In genomic region chr3:190183121-190183520, GRCh38 we compare ENCODE assay signal across 8 cellular contexts.
A peak's percentile ranks its signal among the peaks of the same experiment; 100 is the strongest.
DNase-seq lines count a peak whose midpoint lies in the region; ATAC-seq, FAIRE-seq and TF ChIP-seq lines count a peak whose summit lies in the region.

No MANE protein-coding gene starts in this region.

- TF ChIP-seq EP300 in GM12878 (IDR thresholded peaks at IDR 0.05; ENCODE audit: borderline replicate concordance in 1 of 2, control insufficient read depth in 1 of 2, low read depth in 2 of 2, low read length in 2 of 2): no peak
- TF ChIP-seq EP300 in suprapubic skin (IDR thresholded peaks at IDR 0.05): no peak

- no peak overlapping the region for H2AFZ ChIP-seq in GM12878 (ENCODE audit: control insufficient read depth, low read depth, low read length)

- SMC1A ChIA-PET in GM12878 (lab: Charles Lee; ENCODE audit: uncharacterized antibody, unreplicated experiment): interaction anchor here (0.7 to 1.7 kb wide), 7 partner anchors 9 to 82 kb away, joined by 3 to 7 read pairs (median 4); no protein-coding TSS in a partner anchor

- no peak overlapping the region for H3K9ac ChIP-seq in GM12878 (ENCODE audit: control insufficient read depth, insufficient read depth, low read length)

- H3K9me3 ChIP-seq in GM12878 (replicated peaks; ENCODE audit: control insufficient read depth, insufficient read depth, low read length) (no peaks in the 10 kb centered on the region), suprapubic skin (no peaks in the 10 kb centered on the region)

- WGBS in GM12878 (ENCODE audit: insufficient coverage, insufficient replicate concordance, low lambda C conversion rate, missing lambda C conversion rate): 64% methylated on average over 4 of the region's 4 CpGs
- WGBS in suprapubic skin: 50% methylated on average over 4 of the region's 4 CpGs

- intact Hi-C loops in GM12878 (cut with micrococcal nuclease; ENCODE audit: unreplicated experiment): no loop called here

- RAD21 ChIA-PET in GM12878 (lab: Charles Lee; ENCODE audit: unreplicated experiment): interaction anchor here (0.8 to 1.5 kb wide), 3 partner anchors 63 to 111 kb away, joined by 3 to 5 read pairs (median 3); partner anchors contain the start of gene P3H2

- BruUV-seq in GM12878 (replicated peaks; lab: Mats Ljungman, UMichigan): no TSS peak

- H4K20me1 ChIP-seq in GM12878 (ENCODE audit: control insufficient read depth, insufficient read depth): no peaks in the 10 kb centered on the region

- TF ChIP-seq RAD21 in GM12878 (IDR thresholded peaks at IDR 0.05; ENCODE audit: insufficient read depth, low read depth, low read length): no peak

- peak; percentile 60 for DNase-seq in COR-L47 (lab: John Stamatoyannopoulos, UW)
- DNase-seq in HK-2 (ENCODE audit: unreplicated experiment): peak; percentile 42
- no peak for DNase-seq in GM12878 (ENCODE audit: low read depth, low spot score)
- peak; percentile 60 for DNase-seq in medulla oblongata (ENCODE audit: extremely low spot score)
- DNase-seq in DMS114 treated with DMSO at 0.1 percent for 48 hours (lab: John Stamatoyannopoulos, UW; ENCODE audit: unreplicated experiment): no peak
- no peak for DNase-seq in suprapubic skin (ENCODE audit: low spot score in 2 of 2)
- no peak for DNase-seq in NCI-H2227 treated with DMSO at 0.1 percent for 48 hours (lab: John Stamatoyannopoulos, UW)

- H3K27me3 ChIP-seq in GM12878 (replicated peaks in 1 of 2; ENCODE audit: control insufficient read depth in 2 of 2, insufficient read depth in 2 of 2, low read length in 1 of 2) (no peaks in the 10 kb centered on the region), suprapubic skin (no peaks in the 10 kb centered on the region)

- no peaks in the 10 kb centered on the region for H3K79me2 ChIP-seq in GM12878 (ENCODE audit: control insufficient read depth, insufficient read depth, low read length)

- no peak overlapping the region for H3K4me2 ChIP-seq in GM12878 (ENCODE audit: control insufficient read depth, insufficient read depth)

- H3K27ac ChIP-seq in GM12878 (ENCODE audit: control insufficient read depth, insufficient read depth) (no peak overlapping the region), suprapubic skin (no peak overlapping the region)

- no peak for TF ChIP-seq POLR2A in GM12878 (IDR thresholded peaks at IDR 0.05; ENCODE audit: low read depth, low read length)
- no peak for TF ChIP-seq POLR2A in suprapubic skin (IDR thresholded peaks at IDR 0.05)

- POLR2A ChIA-PET in GM12878 (lab: Charles Lee): interaction anchor here (1.1 kb wide), 1 partner anchor 9 kb away, joined by 3 read pairs; no protein-coding TSS in a partner anchor

- H3K4me1 ChIP-seq in GM12878 (ENCODE audit: control insufficient read depth, insufficient read depth, low read length) (no peaks in the 10 kb centered on the region), suprapubic skin (no peaks in the 10 kb centered on the region)

- no peak for TF ChIP-seq CTCF in GM12878 (IDR thresholded peaks at IDR 0.05 in 2 of 3, conservative IDR thresholded peaks at IDR 0.05 in 1 of 3; ENCODE audit: control insufficient read depth in 2 of 3, extremely low read depth in 1 of 3, insufficient read depth in 1 of 3, low read depth in 3 of 3, low read length in 3 of 3)
- TF ChIP-seq CTCF in suprapubic skin (IDR thresholded peaks at IDR 0.05): no peak

- no peak overlapping the region for H3K4me3 ChIP-seq in GM12878
- no peak overlapping the region for H3K4me3 ChIP-seq in suprapubic skin

- no peaks in the 10 kb centered on the region for H3K36me3 ChIP-seq in GM12878 (ENCODE audit: control insufficient read depth in 2 of 2, insufficient read depth in 2 of 2, low read length in 1 of 2)
- H3K36me3 ChIP-seq in suprapubic skin: no peaks in the 10 kb centered on the region

- FAIRE-seq in GM12878 (lab: Jason Lieb, UNC): no peak

- ATAC-seq in GM12878: peak; percentile 81
- no peak for ATAC-seq in HG03378 (IDR thresholded peaks at IDR 0.05; ENCODE audit: unreplicated experiment)

- CTCF ChIA-PET in GM12878 (lab: Yijun Ruan, JAX): interaction anchor here (0.7 to 1.3 kb wide), 3 partner anchors 15 to 223 kb away, joined by 3 to 4 read pairs (median 4); no protein-coding TSS in a partner anchor

- in situ Hi-C loops in GM12878 (cut with MboI): no loop called here

TF ChIP-seq in GM12878, 131 proteins besides CTCF, POLR2A, EP300 and RAD21:
- TF ChIP-seq RFX5 (IDR thresholded peaks at IDR 0.05; ENCODE audit: low read depth, low read length): no peak
- TF ChIP-seq MEF2B (IDR thresholded peaks at IDR 0.05; ENCODE audit: partially characterized antibody, poor library complexity, severe bottlenecking): peak; percentile 75
- TF ChIP-seq CREM (IDR thresholded peaks at IDR 0.05; ENCODE audit: low read depth): peak; percentile 82
- TF ChIP-seq CREB1 (IDR thresholded peaks at IDR 0.05; ENCODE audit: low read depth): peak; percentile 86
- peak; percentile 75; the same call in 1 of the 2 replicates for TF ChIP-seq RUNX3 (IDR thresholded peaks at IDR 0.05; ENCODE audit: low read length)
- no peak for TF ChIP-seq NR2C1 (IDR thresholded peaks at IDR 0.05)
- peak; percentile 71 for TF ChIP-seq JUNB (IDR thresholded peaks at IDR 0.05)
- TF ChIP-seq MXI1 (IDR thresholded peaks at IDR 0.05; ENCODE audit: low read depth, low read length): no peak
- 0 out of 2 replicates have a peak, but pooled peaks have one; percentile 59 for TF ChIP-seq CBFB (IDR thresholded peaks at IDR 0.05; ENCODE audit: low read depth)
- TF ChIP-seq ATF2 (IDR thresholded peaks at IDR 0.05; ENCODE audit: low read length): 0 out of 2 replicates have a peak, but pooled peaks have one; percentile 41
- 0 out of 2 replicates have a peak, but pooled peaks have one; percentile 37 for TF ChIP-seq EED (IDR thresholded peaks at IDR 0.05; ENCODE audit: low read depth)
- TF ChIP-seq ESRRA (IDR thresholded peaks at IDR 0.05; ENCODE audit: low read length): no peak
- 0 out of 2 replicates have a peak, but pooled peaks have one; percentile 12 for TF ChIP-seq BCL11A (IDR thresholded peaks at IDR 0.05; ENCODE audit: low read depth, low read length)
- peak; percentile 82 for TF ChIP-seq MEF2A (IDR thresholded peaks at IDR 0.05; ENCODE audit: insufficient read depth, low read depth, low read length)
- TF ChIP-seq TBL1XR1 (IDR thresholded peaks at IDR 0.05; ENCODE audit: low read depth, low read length): no peak
- TF ChIP-seq ATF7 (IDR thresholded peaks at IDR 0.05; ENCODE audit: low read depth): peak; percentile 94
- TF ChIP-seq CBX5 (IDR thresholded peaks at IDR 0.05; ENCODE audit: low read depth): no peak
- no peak for TF ChIP-seq E2F8 (IDR thresholded peaks at IDR 0.05; ENCODE audit: low read depth, partially characterized antibody)
TF ChIP-seq in GM12878: peak in this region for 11.

Comparison
In these comparisons a context has a peak if more than half of its experiments do, and no peak if none do; other contexts are left out.
1. DNase-seq: peak in COR-L47 (single experiment), HK-2 (single experiment) and medulla oblongata (single experiment); none in GM12878 (single experiment), DMS114 treated with DMSO at 0.1 percent for 48 hours (single experiment), suprapubic skin (0 of 2) and NCI-H2227 treated with DMSO at 0.1 percent for 48 hours (single experiment).